Comparison of ENCODE assay signal across 31 cellular contexts in genomic region chr7:66339141-66339540, GRCh38.
"Had no signal": no experiment of that assay in that cellular context is flagged by ENCODE, and none has a peak within 500 bp of the region (broad histone marks: within the 10 kb centered on the region; RNA-seq: fewer than 3 reads in every experiment).

No MANE protein-coding gene starts in this region.

- FAIRE-seq: astrocyte, endometrium, endothelial cell of umbilical vein had no signal

- H3K4me3 ChIP-seq: cardiac muscle cell, colonic mucosa, gastrocnemius medialis, heart left ventricle had no signal

- DNase-seq: activated B cell treated with CpG ODN at 0.5 μM for 24 hours; activated CD4-positive, alpha-beta T cell treated with anti-CD3 and anti-CD28 coated beads for 48 hours; activated CD4-positive, alpha-beta T cell treated with anti-CD3 and anti-CD28 coated beads, Interleukin-2, amount 50 U/mL, for 1 hour; activated CD4-positive, alpha-beta T cell treated with anti-CD3 and anti-CD28 coated beads, Interleukin-2, amount 50 U/mL, for 48 hours; activated CD8-positive, alpha-beta memory T cell treated with anti-CD3 and anti-CD28 coated beads for 24 hours; activated CD8-positive, alpha-beta T cell treated with anti-CD3 and anti-CD28 coated beads for 36 hours; activated effector memory CD4-positive, alpha-beta T cell treated with Interleukin-2 at 50 U/mL for 16 hours; activated gamma-delta T cell treated with Interleukin-2 at 50 U/mL for 16 hours; activated naive CD4-positive, alpha-beta T cell treated with anti-CD3 and anti-CD28 coated beads, Interleukin-2, amount 50 U/mL, for 16 hours; activated naive CD4-positive, alpha-beta T cell treated with Interleukin-2 at 50 U/mL for 16 hours; activated T-cell treated with anti-CD3 and anti-CD28 coated beads, Interleukin-2, amount 50 U/mL, for 4 hours; amniotic stem cell; anterior cingulate cortex; central memory CD4-positive, alpha-beta T cell; cerebellar nuclear complex; colonic mucosa; effector CD8-positive, alpha-beta T cell; foreskin fibroblast; gastrocnemius medialis; glutamatergic neuron; heart left ventricle; T-helper 17 cell; T1000; WERI-Rb-1 had no signal

- ATAC-seq: activated CD4-positive, CD25-positive, alpha-beta regulatory T cell treated with anti-CD3 and anti-CD28 coated beads, Interleukin-2, amount 50 U/mL, for 24 hours; activated CD8-positive, alpha-beta T cell treated with anti-CD3 and anti-CD28 coated beads for 36 hours; activated T-cell treated with anti-CD3 and anti-CD28 coated beads, Interleukin-2, amount 50 U/mL, for 4 hours; activated T-helper 17 cell treated with anti-CD3 and anti-CD28 coated beads, Interleukin-2, amount 50 U/mL, for 72 hours; esophagus mucosa; gastrocnemius medialis; heart left ventricle; T-helper 17 cell had no signal
